8 cellular contexts compared by ENCODE assay signal in genomic region chr14:76812093-76812421, GRCh38. TPM values are rescaled to one million over a fixed set of nuclear protein-coding genes. Genes with fewer than 3 reads are reported as not detected.
DNase-seq lines count a peak whose midpoint lies in the region; ATAC-seq and TF ChIP-seq lines count a peak whose summit lies in the region.

No MANE protein-coding gene starts in this region.

- H3K4me3 Mint-ChIP-seq in WTC11 (peak overlapping the region; percentile 92), progenitor cell of endocrine pancreas (ENCODE audit: low read depth) (peak overlapping the region; percentile 98)

- H3K4me3 ChIP-seq in gastroesophageal sphincter, result peak overlapping the region; percentile 73 to 74

- TF ChIP-seq CTCF in WTC11 (IDR thresholded peaks at IDR 0.05), result no peak
- TF ChIP-seq CTCF in gastroesophageal sphincter (IDR thresholded peaks at IDR 0.05), result no peak
- TF ChIP-seq CTCF in progenitor cell of endocrine pancreas (IDR thresholded peaks at IDR 0.05; ENCODE audit: unreplicated experiment), result no peak

- H3K9me3 Mint-ChIP-seq in WTC11, result no peaks in the 10 kb centered on the region
- H3K9me3 Mint-ChIP-seq in progenitor cell of endocrine pancreas (ENCODE audit: low read depth), result no peaks in the 10 kb centered on the region

- H3K4me1 ChIP-seq in gastroesophageal sphincter, result peaks cover 0 to 36% (median 0%) of the 10 kb centered on the region in 3 donors

- peaks cover under 1% of the 10 kb centered on the region for H3K27me3 ChIP-seq in gastroesophageal sphincter

- peaks cover 3% of the 10 kb centered on the region; the same call in 1 of the 2 replicates for H3K27me3 Mint-ChIP-seq in WTC11 (ENCODE audit: low read depth)
- no peaks in the 10 kb centered on the region for H3K27me3 Mint-ChIP-seq in progenitor cell of endocrine pancreas

- ATAC-seq in HG03064 (IDR thresholded peaks at IDR 0.05; ENCODE audit: low read depth, unreplicated experiment) (peak; percentile 22), WTC11 (peak; percentile 9), gastroesophageal sphincter (peak; percentile 5)

- DNase-seq in NCI-H2196 (lab: John Stamatoyannopoulos, UW; ENCODE audit: unreplicated experiment) (peak; percentile 27), NCI-H2196 treated with DMSO at 0.1 percent for 48 hours (lab: John Stamatoyannopoulos, UW; ENCODE audit: unreplicated experiment) (no peak), WTC11 (ENCODE audit: low spot score) (no peak), progenitor cell of endocrine pancreas (ENCODE audit: low spot score, unreplicated experiment) (no peak), GM03348 (ENCODE audit: low spot score) (no peak), GM19238 (ENCODE audit: insufficient read length, low spot score) (no peak)

- no peaks in the 10 kb centered on the region for H3K9me3 ChIP-seq in gastroesophageal sphincter

- CTCF ChIA-PET in WTC11 (lab: Charles Lee), result interaction anchor here (0.5 to 2.8 kb wide), 6 partner anchors 11 to 297 kb away, joined by 3 to 24 read pairs (median 5); no protein-coding TSS in a partner anchor

- H3K27ac Mint-ChIP-seq in WTC11 (peak overlapping the region; percentile 55), progenitor cell of endocrine pancreas (peak overlapping the region; percentile 98)

- H3K36me3 ChIP-seq in gastroesophageal sphincter, result peaks cover 2 to 24% of the 10 kb centered on the region in 2 donors

- TF ChIP-seq EP300 in gastroesophageal sphincter (IDR thresholded peaks at IDR 0.05), result no peak

- 0% methylated on average over 6 to 9 of the region's 20 CpGs for WGBS in gastroesophageal sphincter (ENCODE audit: low coverage in 1 of 2), 2 donors

- no peak for TF ChIP-seq POLR2A in gastroesophageal sphincter (IDR thresholded peaks at IDR 0.05)

- POLR2A ChIA-PET in WTC11 (lab: Charles Lee), result no interaction called here

- H3K36me3 Mint-ChIP-seq in WTC11 (peaks cover 12% of the 10 kb centered on the region), progenitor cell of endocrine pancreas (ENCODE audit: insufficient read depth) (peaks cover 19% of the 10 kb centered on the region)

- peak overlapping the region in 3 of 4 donors; percentile 83 to 91 (median 90) for H3K27ac ChIP-seq in gastroesophageal sphincter

- peaks cover 16% of the 10 kb centered on the region for H3K4me1 Mint-ChIP-seq in WTC11
- H3K4me1 Mint-ChIP-seq in progenitor cell of endocrine pancreas (ENCODE audit: low read depth), result peaks cover 31% of the 10 kb centered on the region

TF ChIP-seq in WTC11, 78 proteins besides CTCF, POLR2A, EP300 and RAD21:
- no peak for TF ChIP-seq CREB1 (CRISPR knock-in tag; IDR thresholded peaks at IDR 0.05)
- TF ChIP-seq ZNF281 (CRISPR knock-in tag; IDR thresholded peaks at IDR 0.05), result no peak
- no peak for TF ChIP-seq SMAD4 (CRISPR knock-in tag; IDR thresholded peaks at IDR 0.05)
- no peak for TF ChIP-seq EMX1 (CRISPR knock-in tag; IDR thresholded peaks at IDR 0.05)
- TF ChIP-seq MXD4 (CRISPR knock-in tag; IDR thresholded peaks at IDR 0.05; ENCODE audit: borderline replicate concordance), result no peak
- no peak for TF ChIP-seq PRRX2 (CRISPR knock-in tag; IDR thresholded peaks at IDR 0.05)
- TF ChIP-seq GABPB1 (CRISPR knock-in tag; IDR thresholded peaks at IDR 0.05), result no peak
- no peak for TF ChIP-seq OVOL2 (CRISPR knock-in tag; IDR thresholded peaks at IDR 0.05; ENCODE audit: borderline replicate concordance)
- TF ChIP-seq MYBL2 (CRISPR knock-in tag; IDR thresholded peaks at IDR 0.05), result no peak
- TF ChIP-seq TCF7 (CRISPR knock-in tag; IDR thresholded peaks at IDR 0.05; ENCODE audit: low read depth), result no peak
- TF ChIP-seq ZNF263 (CRISPR knock-in tag; IDR thresholded peaks at IDR 0.05; ENCODE audit: low read depth), result no peak
- no peak for TF ChIP-seq ZNF232 (CRISPR knock-in tag; IDR thresholded peaks at IDR 0.05)
- no peak for TF ChIP-seq TEAD4 (CRISPR knock-in tag; IDR thresholded peaks at IDR 0.05)

RNA-seq across cellular contexts. Expression of gene ANGEL1, which starts 0.6 kb away (rescaled TPM):
- total RNA-seq in WTC11 (2021) (25.7 to 29.7 TPM (median 25.8 TPM) in 3 replicates), gastroesophageal sphincter (10 to 100 TPM in 2 of 4 donors, 1 to 10 TPM in 2; 9.0 to 27.5 (median 12.2) TPM), progenitor cell of endocrine pancreas (121 and 129 TPM in 2 replicates)

RNA-seq across cellular contexts. Expression of gene LRRC74A, which starts 14.2 kb away (rescaled TPM):
- not detected in 3 replicates for total RNA-seq in WTC11 (2021)
- not detected for total RNA-seq in gastroesophageal sphincter
- not detected in 2 replicates for total RNA-seq in progenitor cell of endocrine pancreas

RNA-seq across cellular contexts. Expression of gene VASH1, which starts 50.8 kb away (rescaled TPM):
- total RNA-seq in WTC11 (2021), result 7.2 to 10.9 TPM (median 10.5 TPM) in 3 replicates
- total RNA-seq in gastroesophageal sphincter, result 10 to 100 TPM in 2 of 4 donors, 1 to 10 TPM in 2; 4.3 to 12.8 (median 9.9) TPM
- total RNA-seq in progenitor cell of endocrine pancreas, result 37.1 and 43.2 TPM in 2 replicates
